9 cellular contexts compared by ENCODE assay signal in genomic region chr2:172200495-172201085, GRCh38.
DNase-seq lines count a peak whose midpoint lies in the region; ATAC-seq and TF ChIP-seq lines count a peak whose summit lies in the region.
"Had no signal": no experiment of that assay in that cellular context is flagged by ENCODE, and none has a peak within 500 bp of the region (broad histone marks: within the 10 kb centered on the region; RNA-seq: fewer than 3 reads in every experiment).

No MANE protein-coding gene starts in this region.

- H3K27me3 ChIP-seq in RWPE2 (ENCODE audit: insufficient read depth, poor library complexity, severe bottlenecking) = no peaks in the 10 kb centered on the region

- peaks cover 6% of the 10 kb centered on the region for H3K9me3 ChIP-seq in RWPE2 (ENCODE audit: severe bottlenecking)

- H3K4me3 ChIP-seq in RWPE2 (ENCODE audit: severe bottlenecking) = no peak overlapping the region

- no peak overlapping the region for H3K27ac ChIP-seq in RWPE2 (ENCODE audit: poor library complexity, severe bottlenecking)

- H3K4me1 ChIP-seq in RWPE2 (ENCODE audit: insufficient read depth, poor library complexity, severe bottlenecking) = peaks cover 25% of the 10 kb centered on the region

- no peak for ATAC-seq in RWPE2 (ENCODE audit: low read depth)
- no peak for ATAC-seq in GM18858 (IDR thresholded peaks at IDR 0.05; ENCODE audit: unreplicated experiment)

- peak; percentile 13 to 19 for DNase-seq in stimulated activated CD4-positive, alpha-beta T cell treated with anti-CD3 and anti-CD28 coated beads, Interleukin-4, amount 100 ng/mL, for 48 hours (ENCODE audit: low read depth in 2 of 2)
- DNase-seq in stimulated activated CD4-positive, alpha-beta T cell treated with anti-CD3 and anti-CD28 coated beads, Interleukin-4, amount 100 ng/mL, for 1 hour = no peak
- DNase-seq in RWPE2 (ENCODE audit: low spot score) (no peak), fibroblast of the conjunctiva (ENCODE audit: low read depth) (peak; percentile 20), epidermal melanocyte (ENCODE audit: insufficient read length, low spot score) (no peak), D341Med (ENCODE audit: low spot score) (no peak), NCI-H226 (no peak)
- DNase-seq: T1000 had no signal

- H3K36me3 ChIP-seq in RWPE2 (ENCODE audit: low read depth) = no peaks in the 10 kb centered on the region

- TF ChIP-seq CTCF in RWPE2 (IDR thresholded peaks at IDR 0.05; ENCODE audit: poor library complexity, severe bottlenecking) = peak; percentile 49

Comparison
In these comparisons a context has a peak if more than half of its experiments do, and no peak if none do; other contexts are left out.
1. DNase-seq: peak in stimulated activated CD4-positive, alpha-beta T cell treated with anti-CD3 and anti-CD28 coated beads, Interleukin-4, amount 100 ng/mL, for 48 hours (2 of 2) and fibroblast of the conjunctiva (single experiment); none in stimulated activated CD4-positive, alpha-beta T cell treated with anti-CD3 and anti-CD28 coated beads, Interleukin-4, amount 100 ng/mL, for 1 hour (single experiment), RWPE2 (single experiment), epidermal melanocyte (single experiment), D341Med (single experiment) and NCI-H226 (single experiment).